1 cellular context compared by ENCODE assay signal in the genomic region with DNA sequence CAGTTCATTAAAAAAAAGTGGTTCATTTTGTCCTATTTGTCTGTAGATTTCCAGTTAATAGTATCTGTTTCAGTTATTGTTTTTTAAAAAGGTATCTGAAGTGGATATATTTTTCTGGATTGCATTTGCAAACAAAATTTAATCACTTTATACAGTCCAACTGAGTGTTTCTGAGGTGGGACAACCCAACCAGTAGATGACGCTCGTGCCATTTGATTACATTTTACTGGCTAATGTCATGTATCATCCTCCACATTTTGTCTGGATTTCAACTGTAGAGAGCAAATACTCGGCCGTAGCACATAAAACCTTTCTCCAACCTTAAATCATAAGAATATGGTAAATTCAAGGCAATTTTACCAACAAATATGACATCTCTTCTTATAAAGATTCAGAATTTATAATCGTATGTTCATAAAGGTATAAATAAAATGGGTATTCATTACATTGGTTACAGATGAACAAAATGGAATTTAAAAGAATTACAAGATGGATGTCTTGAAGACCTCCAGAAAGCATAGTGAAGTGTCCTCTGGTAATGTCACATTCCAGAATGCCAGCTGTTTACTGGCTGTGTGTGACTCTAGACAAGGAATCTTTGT.
TF ChIP-seq lines count a peak whose summit lies in the region.

No MANE protein-coding gene starts in this region.

TF ChIP-seq in GM23338, 12 proteins besides CTCF, POLR2A, EP300 and RAD21 (continued from another document):
- TF ChIP-seq CREB1 (CRISPR knock-in tag; IDR thresholded peaks at IDR 0.05; ENCODE audit: low read depth) = no peak
